20 cellular contexts compared by ENCODE assay signal in genomic region chr6:143539106-143539505, GRCh38. TPM values are rescaled to one million over a fixed set of nuclear protein-coding genes. Genes with fewer than 3 reads are reported as not detected.
DNase-seq lines count a peak whose midpoint lies in the region; ATAC-seq and TF ChIP-seq lines count a peak whose summit lies in the region.
"Had no signal": no experiment of that assay in that cellular context is flagged by ENCODE, and none has a peak within 500 bp of the region (broad histone marks: within the 10 kb centered on the region; RNA-seq: fewer than 3 reads in every experiment).

No MANE protein-coding gene starts in this region.

- no peak for ATAC-seq in GM23338
- ATAC-seq in natural killer cell treated with Interleukin-12 subunit alpha and Interleukin-12 subunit beta and Interleukin-15 and Interleukin-18, amount 100 ng/mL, for 72 hours = no peak
- ATAC-seq: A549, left ventricle myocardium superior had no signal

- no peaks in the 10 kb centered on the region for H3K36me3 ChIP-seq in GM23338 (ENCODE audit: insufficient read depth)
- H3K36me3 ChIP-seq: cardiac muscle cell had no signal

- H3K4me1 Mint-ChIP-seq in activated T-cell treated with anti-CD3 and anti-CD28 coated beads, Interleukin-2, amount 50 U/mL, for 24 hours (ENCODE audit: low read depth) = peaks cover 61% of the 10 kb centered on the region
- H3K4me1 Mint-ChIP-seq in GM23338 = peaks cover 20% of the 10 kb centered on the region
- H3K4me1 Mint-ChIP-seq in activated T-helper 1 cell treated with anti-CD3 and anti-CD28 coated beads, Interleukin-12 subunit alpha, Interleukin-12 subunit beta, Interleukin-2, Interleukin-4 antibody, amounts not matched to agents 30 ng/mL and 10 ng/mL and 1 ng/mL, durations not matched to agents 14 hours and 24 hours and 36 hours (ENCODE audit: low read depth) = peaks cover 52% of the 10 kb centered on the region
- H3K4me1 Mint-ChIP-seq in natural killer cell treated with Interleukin-12 subunit alpha and Interleukin-12 subunit beta and Interleukin-15 and Interleukin-18, amount 100 ng/mL, for 72 hours (ENCODE audit: low read depth in 2 of 2) = peaks cover 22 to 26% of the 10 kb centered on the region in 2 donors
- peaks cover 29% of the 10 kb centered on the region for H3K4me1 Mint-ChIP-seq in nephron progenitor cell

- H3K27me3 ChIP-seq in GM23338 (ENCODE audit: insufficient read depth) = peaks cover 49% of the 10 kb centered on the region

- peaks cover 14% of the 10 kb centered on the region for H3K4me1 ChIP-seq in GM23338 (ENCODE audit: insufficient read depth)

- H2AFZ ChIP-seq in GM23338 = no peak overlapping the region
- H2AFZ ChIP-seq: GM23248 had no signal

- H4K20me1 ChIP-seq in GM23338 (replicated peaks; ENCODE audit: insufficient read depth) = no peaks in the 10 kb centered on the region

- no peaks in the 10 kb centered on the region for H3K36me3 Mint-ChIP-seq in activated T-cell treated with anti-CD3 and anti-CD28 coated beads, Interleukin-2, amount 50 U/mL, for 24 hours (ENCODE audit: low read depth)
- H3K36me3 Mint-ChIP-seq in GM23338 (ENCODE audit: low read depth) = no peaks in the 10 kb centered on the region; the same call in 2 of the 3 replicates
- peaks cover 6% of the 10 kb centered on the region for H3K36me3 Mint-ChIP-seq in activated T-helper 1 cell treated with anti-CD3 and anti-CD28 coated beads, Interleukin-12 subunit alpha, Interleukin-12 subunit beta, Interleukin-2, Interleukin-4 antibody, amounts not matched to agents 30 ng/mL and 10 ng/mL and 1 ng/mL, durations not matched to agents 14 hours and 24 hours and 36 hours (ENCODE audit: low read depth)
- no peaks in the 10 kb centered on the region for H3K36me3 Mint-ChIP-seq in natural killer cell treated with Interleukin-12 subunit alpha and Interleukin-12 subunit beta and Interleukin-15 and Interleukin-18, amount 100 ng/mL, for 72 hours
- no peaks in the 10 kb centered on the region for H3K36me3 Mint-ChIP-seq in nephron progenitor cell (ENCODE audit: low read depth)

- no peaks in the 10 kb centered on the region for H3K9me3 Mint-ChIP-seq in activated T-cell treated with anti-CD3 and anti-CD28 coated beads, Interleukin-2, amount 50 U/mL, for 24 hours
- H3K9me3 Mint-ChIP-seq in GM23338 (no peaks in the 10 kb centered on the region), nephron progenitor cell (no peaks in the 10 kb centered on the region)
- no peaks in the 10 kb centered on the region for H3K9me3 Mint-ChIP-seq in activated T-helper 1 cell treated with anti-CD3 and anti-CD28 coated beads, Interleukin-12 subunit alpha, Interleukin-12 subunit beta, Interleukin-2, Interleukin-4 antibody, amounts not matched to agents 30 ng/mL and 10 ng/mL and 1 ng/mL, durations not matched to agents 14 hours and 24 hours and 36 hours
- H3K9me3 Mint-ChIP-seq in natural killer cell treated with Interleukin-12 subunit alpha and Interleukin-12 subunit beta and Interleukin-15 and Interleukin-18, amount 100 ng/mL, for 72 hours = no peaks in the 10 kb centered on the region

- peaks cover 10% of the 10 kb centered on the region for H3F3A ChIP-seq in GM23338 (replicated peaks; ENCODE audit: low read depth)

- no peak for DNase-seq in activated T-cell treated with anti-CD3 and anti-CD28 coated beads, Interleukin-2, amount 50 U/mL, for 24 hours
- DNase-seq in activated T-cell treated with anti-CD3 and anti-CD28 coated beads for 4 hours = no peak
- no peak for DNase-seq in GM23338 (ENCODE audit: low spot score)
- no peak for DNase-seq in activated T-helper 1 cell treated with anti-CD3 and anti-CD28 coated beads, Interleukin-12 subunit alpha, Interleukin-12 subunit beta, Interleukin-2, Interleukin-4 antibody, amounts not matched to agents 30 ng/mL and 10 ng/mL and 1 ng/mL, durations not matched to agents 14 hours and 24 hours and 36 hours (ENCODE audit: low spot score)
- DNase-seq in natural killer cell treated with Interleukin-12 subunit alpha and Interleukin-12 subunit beta and Interleukin-15 and Interleukin-18, amount 100 ng/mL, for 72 hours (ENCODE audit: low spot score) = no peak
- DNase-seq in nephron progenitor cell = no peak
- no peak for DNase-seq in OCI-M1 (lab: John Stamatoyannopoulos, UW)
- no peak for DNase-seq in GM13977 (ENCODE audit: low spot score)
- DNase-seq: DMS 273 treated with DMSO at 0.1 percent for 48 hours, foreskin fibroblast, GF-D8, GM23248, hippocampal formation, left ventricle myocardium superior, NCI-H1417 treated with DMSO at 0.1 percent for 48 hours, NCI-H510A treated with DMSO at 0.1 percent for 48 hours, nucleus accumbens had no signal

- H3K27me3 Mint-ChIP-seq in activated T-cell treated with anti-CD3 and anti-CD28 coated beads, Interleukin-2, amount 50 U/mL, for 24 hours = no peaks in the 10 kb centered on the region
- H3K27me3 Mint-ChIP-seq in GM23338 (ENCODE audit: insufficient read depth, low read depth, poor library complexity) = peaks cover 37% of the 10 kb centered on the region
- H3K27me3 Mint-ChIP-seq in activated T-helper 1 cell treated with anti-CD3 and anti-CD28 coated beads, Interleukin-12 subunit alpha, Interleukin-12 subunit beta, Interleukin-2, Interleukin-4 antibody, amounts not matched to agents 30 ng/mL and 10 ng/mL and 1 ng/mL, durations not matched to agents 14 hours and 24 hours and 36 hours (ENCODE audit: insufficient read depth) = no peaks in the 10 kb centered on the region
- H3K27me3 Mint-ChIP-seq in natural killer cell treated with Interleukin-12 subunit alpha and Interleukin-12 subunit beta and Interleukin-15 and Interleukin-18, amount 100 ng/mL, for 72 hours = no peaks in the 10 kb centered on the region
- peaks cover 33% of the 10 kb centered on the region for H3K27me3 Mint-ChIP-seq in nephron progenitor cell (ENCODE audit: low read depth, poor library complexity)

- H3K79me2 ChIP-seq in GM23338 (replicated peaks; ENCODE audit: insufficient read depth) = no peaks in the 10 kb centered on the region

- no peak for TF ChIP-seq CTCF in GM23338 (conservative IDR thresholded peaks at IDR 0.05; ENCODE audit: low read depth in 2 of 2)
- no peak for TF ChIP-seq CTCF in nephron progenitor cell (IDR thresholded peaks at IDR 0.05)
- TF ChIP-seq CTCF in GM13977 (IDR thresholded peaks at IDR 0.05; ENCODE audit: extremely low read depth, insufficient read depth, missing control alignments) = no peak

- intact Hi-C loops in activated T-helper 1 cell treated with anti-CD3 and anti-CD28 coated beads, Interleukin-12 subunit alpha, Interleukin-12 subunit beta, Interleukin-2, Interleukin-4 antibody, amounts not matched to agents 30 ng/mL and 10 ng/mL and 1 ng/mL, durations not matched to agents 14 hours and 24 hours and 36 hours (cut with micrococcal nuclease) = no loop called here

- H3K4me2 ChIP-seq in GM23338 = 0 out of 2 replicates have a peak overlapping the region, but pooled peaks have one; percentile 21
- H3K4me2 ChIP-seq: A549 had no signal

- peak overlapping the region; percentile 87 for H3K27ac Mint-ChIP-seq in activated T-cell treated with anti-CD3 and anti-CD28 coated beads, Interleukin-2, amount 50 U/mL, for 24 hours
- H3K27ac Mint-ChIP-seq in GM23338 (no peak overlapping the region), nephron progenitor cell (no peak overlapping the region)
- H3K27ac Mint-ChIP-seq in activated T-helper 1 cell treated with anti-CD3 and anti-CD28 coated beads, Interleukin-12 subunit alpha, Interleukin-12 subunit beta, Interleukin-2, Interleukin-4 antibody, amounts not matched to agents 30 ng/mL and 10 ng/mL and 1 ng/mL, durations not matched to agents 14 hours and 24 hours and 36 hours = no peak overlapping the region
- H3K27ac Mint-ChIP-seq in natural killer cell treated with Interleukin-12 subunit alpha and Interleukin-12 subunit beta and Interleukin-15 and Interleukin-18, amount 100 ng/mL, for 72 hours = peak overlapping the region in 1 of 2 donors; percentile 22

- H3K4me3 Mint-ChIP-seq in activated T-cell treated with anti-CD3 and anti-CD28 coated beads, Interleukin-2, amount 50 U/mL, for 24 hours = peak overlapping the region; percentile 82
- no peak overlapping the region for H3K4me3 Mint-ChIP-seq in GM23338
- peak overlapping the region; percentile 88 for H3K4me3 Mint-ChIP-seq in activated T-helper 1 cell treated with anti-CD3 and anti-CD28 coated beads, Interleukin-12 subunit alpha, Interleukin-12 subunit beta, Interleukin-2, Interleukin-4 antibody, amounts not matched to agents 30 ng/mL and 10 ng/mL and 1 ng/mL, durations not matched to agents 14 hours and 24 hours and 36 hours
- peak overlapping the region; percentile 76 for H3K4me3 Mint-ChIP-seq in natural killer cell treated with Interleukin-12 subunit alpha and Interleukin-12 subunit beta and Interleukin-15 and Interleukin-18, amount 100 ng/mL, for 72 hours
- no peak overlapping the region for H3K4me3 Mint-ChIP-seq in nephron progenitor cell

- in situ Hi-C loops in GM13977 (cut with MboI; ENCODE audit: low pct_unique_long_range_greater_than_20kb, low sequenced_read_pairs, unreplicated experiment) = no loop called here

- H3K4me3 ChIP-seq in GM23338 = no peak overlapping the region
- H3K4me3 ChIP-seq: A549, cardiac muscle cell, GM23248 had no signal

- H3K27ac ChIP-seq in GM23338 (ENCODE audit: low read depth) = no peak overlapping the region
- H3K27ac ChIP-seq: A549, cardiac muscle cell, epithelial cell of prostate, GM23248 had no signal

- no peaks in the 10 kb centered on the region for H3K9me2 ChIP-seq in GM23338 (ENCODE audit: insufficient read depth)

TF ChIP-seq in GM23338, 12 proteins besides CTCF, POLR2A, EP300 and RAD21 (continues in another document):
- no peak for TF ChIP-seq CREB1 (CRISPR knock-in tag; IDR thresholded peaks at IDR 0.05; ENCODE audit: low read depth)
- TF ChIP-seq STAT1 (IDR thresholded peaks at IDR 0.05; ENCODE audit: unreplicated experiment) = no peak

RNA-seq across cellular contexts. Expression of gene FUCA2, which starts 27.6 kb away (rescaled TPM):
- 33.4 and 43.1 TPM in 2 replicates for total RNA-seq in GM23338 (2014; rRNA removed; shearing (Covaris generic))
- 30.0 and 31.8 TPM in 2 replicates for polyA plus RNA-seq in GM23338 (2016; fragmentation: Nextera tagmentation; extraction: Ambion mirVana)
- 15.7 and 16.3 TPM in 2 replicates for total RNA-seq in activated T-helper 1 cell treated with anti-CD3 and anti-CD28 coated beads, Interleukin-12 subunit alpha, Interleukin-12 subunit beta, Interleukin-2, Interleukin-4 antibody, amounts not matched to agents 30 ng/mL and 10 ng/mL and 1 ng/mL, durations not matched to agents 14 hours and 24 hours and 36 hours
- total RNA-seq in natural killer cell treated with Interleukin-12 subunit alpha and Interleukin-12 subunit beta and Interleukin-15 and Interleukin-18, amount 100 ng/mL, for 72 hours = 10 to 100 TPM; 25.4 to 28.9 TPM

Comparison
In these comparisons a context has a peak if more than half of its experiments do, and no peak if none do; other contexts are left out.
1. H3K4me3 Mint-ChIP-seq: peak in activated T-cell treated with anti-CD3 and anti-CD28 coated beads, Interleukin-2, amount 50 U/mL, for 24 hours (single experiment), activated T-helper 1 cell treated with anti-CD3 and anti-CD28 coated beads, Interleukin-12 subunit alpha, Interleukin-12 subunit beta, Interleukin-2, Interleukin-4 antibody, amounts not matched to agents 30 ng/mL and 10 ng/mL and 1 ng/mL, durations not matched to agents 14 hours and 24 hours and 36 hours (single experiment) and natural killer cell treated with Interleukin-12 subunit alpha and Interleukin-12 subunit beta and Interleukin-15 and Interleukin-18, amount 100 ng/mL, for 72 hours (single experiment); none in GM23338 (single experiment) and nephron progenitor cell (single experiment).